1 cellular context compared by ENCODE assay signal in genomic region chr11:66015094-66015881, GRCh38.
A peak's percentile ranks its signal among the peaks of the same experiment; 100 is the strongest.
TF ChIP-seq lines count a peak whose summit lies in the region.

No MANE protein-coding gene starts in this region.

TF ChIP-seq in endothelial cell of umbilical vein, 7 proteins besides CTCF, POLR2A, EP300 and RAD21:
- TF ChIP-seq FOS (IDR thresholded peaks at IDR 0.05; ENCODE audit: borderline replicate concordance, insufficient read depth, low read length) = peak; percentile 58
- TF ChIP-seq MAX (IDR thresholded peaks at IDR 0.05; ENCODE audit: insufficient read depth, insufficient read length) = peak; percentile 50
- TF ChIP-seq EZH2 (IDR thresholded peaks at IDR 0.05; ENCODE audit: borderline replicate concordance, low read depth, low read length, severe bottlenecking) = no peak
- TF ChIP-seq POLR2AphosphoS5 (IDR thresholded peaks at IDR 0.05; ENCODE audit: insufficient read depth, low read depth, low read length) = peak; percentile 95
- TF ChIP-seq GATA2 (IDR thresholded peaks at IDR 0.05; ENCODE audit: insufficient read depth, insufficient read length, low read depth, low read length) = peak; percentile 40
- peak; percentile 59 for TF ChIP-seq JUN (IDR thresholded peaks at IDR 0.05; ENCODE audit: borderline replicate concordance, insufficient read depth, insufficient read length, low read depth)
- TF ChIP-seq MYC (IDR thresholded peaks at IDR 0.05; ENCODE audit: low read depth, low read length) = peak; percentile 88
